Comparison of ENCODE assay signal across 8 cellular contexts in genomic region chr9:92669890-92670708, GRCh38. TPM values are rescaled to one million over a fixed set of nuclear protein-coding genes. Genes with fewer than 3 reads are reported as not detected.
DNase-seq lines count a peak whose midpoint lies in the region; ATAC-seq, FAIRE-seq and TF ChIP-seq lines count a peak whose summit lies in the region.

IPPK (minus strand) TSS chr9:92670131; CDS start chr9:92669988, 143 bp downstream.

- H3K9me3 Mint-ChIP-seq in WTC11: no peaks in the 10 kb centered on the region

- no peaks in the 10 kb centered on the region for H3K9me3 ChIP-seq in iPS-20b (ENCODE audit: insufficient read depth, low read depth, low read length)

- POLR2A ChIA-PET in WTC11 (lab: Charles Lee): interaction anchor here (0.5 to 1.5 kb wide), 4 partner anchors 81 to 345 kb away, joined by 3 to 8 read pairs (median 4); partner anchors contain the start of genes BICD2, CENPP and NOL8

- H3K9ac ChIP-seq in iPS-20b (ENCODE audit: low read depth, low read length): peak within 1 kb of the TSS; percentile 92

- CTCF ChIA-PET in WTC11 (lab: Charles Lee): interaction anchor here (0.8 to 2.1 kb wide), 10 partner anchors 9 to 530 kb away, joined by 3 to 9 read pairs (median 5); partner anchors contain the start of genes CENPP and NOL8

- H3K36me3 ChIP-seq in bronchial epithelial cell (ENCODE audit: control insufficient read depth, insufficient read depth, low read length) (peaks cover 9% of the 10 kb centered on the region), iPS-20b (ENCODE audit: insufficient read depth, low read depth, low read length) (peaks cover 13% of the 10 kb centered on the region; the same call in 1 of the 2 replicates)

- no peak for FAIRE-seq in bronchial epithelial cell (lab: Jason Lieb, UNC)

- H3K27me3 Mint-ChIP-seq in WTC11 (ENCODE audit: low read depth): no peaks in the 10 kb centered on the region

- peaks cover 12% of the 10 kb centered on the region for H3K4me1 Mint-ChIP-seq in WTC11

- DNase-seq in AG08396 (ENCODE audit: low spot score): peak; percentile 98
- DNase-seq in NCI-H2227 treated with DMSO at 0.1 percent for 48 hours (lab: John Stamatoyannopoulos, UW): peak; percentile 91
- peak; percentile 97 for DNase-seq in WTC11 (ENCODE audit: low spot score)
- peak; percentile 95 for DNase-seq in bronchial epithelial cell (ENCODE audit: low read depth)

- H3K27ac ChIP-seq in iPS-20b (ENCODE audit: low read length) (peak within 1 kb of the TSS; percentile 11), skin epidermis (peak within 1 kb of the TSS; percentile 86 to 99 (median 95))

- H3K27me3 ChIP-seq in bronchial epithelial cell (ENCODE audit: control insufficient read depth, insufficient read depth, low read length) (no peaks in the 10 kb centered on the region), iPS-20b (ENCODE audit: insufficient read depth, low read length) (no peaks in the 10 kb centered on the region)

- peak within 1 kb of the TSS; percentile 96 for H3K4me3 Mint-ChIP-seq in WTC11

- peak within 1 kb of the TSS; percentile 94 for H3K27ac Mint-ChIP-seq in WTC11

- TF ChIP-seq CTCF in WTC11 (IDR thresholded peaks at IDR 0.05) (no peak), bronchial epithelial cell (IDR thresholded peaks at IDR 0.05; ENCODE audit: insufficient read depth, low read length, severe bottlenecking) (no peak)

- H3K4me1 ChIP-seq in iPS-20b (ENCODE audit: insufficient read depth, low read length): peaks cover 7% of the 10 kb centered on the region; the same call in 1 of the 2 replicates

- TF ChIP-seq POLR2A in GM18951 (IDR thresholded peaks at IDR 0.05; ENCODE audit: extremely low read depth, insufficient read depth, insufficient read length): peak; percentile 92

- H3K36me3 Mint-ChIP-seq in WTC11: no peaks in the 10 kb centered on the region

- peak; percentile 93 for ATAC-seq in HG03175 (IDR thresholded peaks at IDR 0.05; ENCODE audit: unreplicated experiment)
- peak; percentile 91 for ATAC-seq in WTC11

- peak within 1 kb of the TSS; percentile 87 for H3K4me3 ChIP-seq in bronchial epithelial cell (ENCODE audit: low read depth, low read length)
- peak within 1 kb of the TSS; percentile 90 for H3K4me3 ChIP-seq in iPS-20b (ENCODE audit: low read length)
- peak within 1 kb of the TSS; percentile 62 to 85 (median 82) for H3K4me3 ChIP-seq in skin epidermis

- in situ Hi-C loops in GM18951 (cut with MboI; ENCODE audit: low sequenced_read_pairs, unreplicated experiment): no loop called here

TF ChIP-seq in WTC11, 78 proteins besides CTCF, POLR2A, EP300 and RAD21 (continues in another document):
- TF ChIP-seq GABPB1 (CRISPR knock-in tag; IDR thresholded peaks at IDR 0.05) (peak; percentile 74), ETV6 (CRISPR knock-in tag; IDR thresholded peaks at IDR 0.05) (peak; percentile 83), ZBTB43 (CRISPR knock-in tag; IDR thresholded peaks at IDR 0.05) (0 out of 2 replicates have a peak, but pooled peaks have one; percentile 15), CREM (CRISPR knock-in tag; IDR thresholded peaks at IDR 0.05) (peak; percentile 92), TEAD1 (CRISPR knock-in tag; IDR thresholded peaks at IDR 0.05) (0 out of 2 replicates have a peak, but pooled peaks have one; percentile 31), RELA (CRISPR knock-in tag; IDR thresholded peaks at IDR 0.05; ENCODE audit: borderline replicate concordance) (peak; percentile 76; the same call in 1 of the 2 replicates), SP1 (CRISPR knock-in tag; conservative IDR thresholded peaks at IDR 0.05) (peak; percentile 91), PREB (CRISPR knock-in tag; IDR thresholded peaks at IDR 0.05; ENCODE audit: borderline replicate concordance) (no peak), ZNF671 (CRISPR knock-in tag; IDR thresholded peaks at IDR 0.05) (no peak), ATF1 (CRISPR knock-in tag; IDR thresholded peaks at IDR 0.05) (0 out of 2 replicates have a peak, but pooled peaks have one; percentile 49), FOXP4 (CRISPR knock-in tag; IDR thresholded peaks at IDR 0.05) (no peak), ZNF423 (CRISPR knock-in tag; IDR thresholded peaks at IDR 0.05) (no peak), E2F4 (CRISPR knock-in tag; IDR thresholded peaks at IDR 0.05; ENCODE audit: borderline replicate concordance, low read depth) (no peak), HMGXB4 (CRISPR knock-in tag; IDR thresholded peaks at IDR 0.05) (0 out of 2 replicates have a peak, but pooled peaks have one; percentile 35), E2F5 (CRISPR knock-in tag; IDR thresholded peaks at IDR 0.05) (peak; percentile 72)

RNA-seq across cellular contexts. Expression of gene IPPK, which starts in this region (rescaled TPM):
- total RNA-seq in WTC11 (2021) (8.1 to 9.4 TPM (median 8.6 TPM) in 3 replicates), bronchial epithelial cell (27.6 and 38.8 TPM in 2 replicates)

Comparison
In these comparisons a context has a peak if more than half of its experiments do, and no peak if none do; other contexts are left out.
1. Peak in every context shown above with its lines: DNase-seq, ATAC-seq, H3K4me3 ChIP-seq and H3K27ac ChIP-seq.